ENCODE assay signal across 9 cellular contexts in genomic region chr14:55458800-55459577, GRCh38. TPM values are rescaled to one million over a fixed set of nuclear protein-coding genes. Genes with fewer than 3 reads are reported as not detected.
A peak's percentile ranks its signal among the peaks of the same experiment; 100 is the strongest.
DNase-seq lines count a peak whose midpoint lies in the region; ATAC-seq lines count a peak whose summit lies in the region.
"Had no signal": no experiment of that assay in that cellular context is flagged by ENCODE, and none has a peak within 500 bp of the region (broad histone marks: within the 10 kb centered on the region; RNA-seq: fewer than 3 reads in every experiment).

No MANE protein-coding gene starts in this region.

- H3K9me3 Mint-ChIP-seq in activated T-helper 2 cell treated with anti-CD3 and anti-CD28 coated beads, Interferon-gamma antibody, Interleukin-2, Interleukin-4, amounts not matched to agents 10 μg/mL and 5 μg/mL and 100 μg/mL, durations not matched to agents 14 hours and 24 hours and 36 hours = no peaks in the 10 kb centered on the region

- peaks cover 22% of the 10 kb centered on the region for H3K4me1 Mint-ChIP-seq in activated T-helper 2 cell treated with anti-CD3 and anti-CD28 coated beads, Interferon-gamma antibody, Interleukin-2, Interleukin-4, amounts not matched to agents 10 μg/mL and 5 μg/mL and 100 μg/mL, durations not matched to agents 14 hours and 24 hours and 36 hours (ENCODE audit: low read depth)

- H3K27me3 Mint-ChIP-seq in activated T-helper 2 cell treated with anti-CD3 and anti-CD28 coated beads, Interferon-gamma antibody, Interleukin-2, Interleukin-4, amounts not matched to agents 10 μg/mL and 5 μg/mL and 100 μg/mL, durations not matched to agents 14 hours and 24 hours and 36 hours (ENCODE audit: low read depth) = peaks cover 18% of the 10 kb centered on the region

- no peak overlapping the region for H3K4me3 Mint-ChIP-seq in activated T-helper 2 cell treated with anti-CD3 and anti-CD28 coated beads, Interferon-gamma antibody, Interleukin-2, Interleukin-4, amounts not matched to agents 10 μg/mL and 5 μg/mL and 100 μg/mL, durations not matched to agents 14 hours and 24 hours and 36 hours (ENCODE audit: low read depth)

- intact Hi-C loops in activated T-helper 2 cell treated with anti-CD3 and anti-CD28 coated beads, Interferon-gamma antibody, Interleukin-2, Interleukin-4, amounts not matched to agents 10 μg/mL and 5 μg/mL and 100 μg/mL, durations not matched to agents 14 hours and 24 hours and 36 hours (cut with micrococcal nuclease) = no loop called here

- H3K27ac Mint-ChIP-seq in activated T-helper 2 cell treated with anti-CD3 and anti-CD28 coated beads, Interferon-gamma antibody, Interleukin-2, Interleukin-4, amounts not matched to agents 10 μg/mL and 5 μg/mL and 100 μg/mL, durations not matched to agents 14 hours and 24 hours and 36 hours = peak overlapping the region; percentile 31

- DNase-seq in A172 (ENCODE audit: low spot score) = peak; percentile 33
- no peak for DNase-seq in activated T-helper 2 cell treated with anti-CD3 and anti-CD28 coated beads, Interferon-gamma antibody, Interleukin-2, Interleukin-4, amounts not matched to agents 10 μg/mL and 5 μg/mL and 100 μg/mL, durations not matched to agents 14 hours and 24 hours and 36 hours (ENCODE audit: low spot score)
- DNase-seq in SK-N-DZ (ENCODE audit: low spot score) = no peak
- no peak for DNase-seq in DMS153 (lab: John Stamatoyannopoulos, UW)
- no peak for DNase-seq in effector CD8-positive, alpha-beta T cell (lab: John Stamatoyannopoulos, UW)
- no peak for DNase-seq in NCI-H187 (lab: John Stamatoyannopoulos, UW)
- DNase-seq: Caco-2 had no signal

- peak; percentile 90 for ATAC-seq in GM18907 (IDR thresholded peaks at IDR 0.05; ENCODE audit: unreplicated experiment)
- peak; percentile 75 for ATAC-seq in HG02981 (IDR thresholded peaks at IDR 0.05; ENCODE audit: unreplicated experiment)

- H3K36me3 Mint-ChIP-seq in activated T-helper 2 cell treated with anti-CD3 and anti-CD28 coated beads, Interferon-gamma antibody, Interleukin-2, Interleukin-4, amounts not matched to agents 10 μg/mL and 5 μg/mL and 100 μg/mL, durations not matched to agents 14 hours and 24 hours and 36 hours (ENCODE audit: low read depth) = no peaks in the 10 kb centered on the region

RNA-seq across cellular contexts. Expression of gene TBPL2, which starts 18.6 kb away (rescaled TPM):
- not detected in 2 replicates for total RNA-seq in A172 (2014; rRNA removed; shearing (Covaris generic))
- not detected in 2 replicates for total RNA-seq in activated T-helper 2 cell treated with anti-CD3 and anti-CD28 coated beads, Interferon-gamma antibody, Interleukin-2, Interleukin-4, amounts not matched to agents 10 μg/mL and 5 μg/mL and 100 μg/mL, durations not matched to agents 14 hours and 24 hours and 36 hours
- 0.06 TPM in 1 of 2 replicates, not detected in the other for polyA plus RNA-seq in SK-N-DZ (2014; cell fraction: cytosol; rRNA removed)
- not detected in 2 replicates for polyA plus RNA-seq in SK-N-DZ (2014; cell fraction: nucleus; rRNA removed)
- total RNA-seq: Caco-2 had no signal

RNA-seq across cellular contexts. Expression of gene ATG14, which starts 47.4 kb away (rescaled TPM):
- total RNA-seq in A172 (2014; rRNA removed; shearing (Covaris generic)) = 9.5 and 11.9 TPM in 2 replicates
- 4.3 and 4.6 TPM in 2 replicates for total RNA-seq in activated T-helper 2 cell treated with anti-CD3 and anti-CD28 coated beads, Interferon-gamma antibody, Interleukin-2, Interleukin-4, amounts not matched to agents 10 μg/mL and 5 μg/mL and 100 μg/mL, durations not matched to agents 14 hours and 24 hours and 36 hours
- polyA plus RNA-seq in SK-N-DZ (2014; cell fraction: cytosol; rRNA removed) = 4.4 and 7.7 TPM in 2 replicates
- 14.0 and 18.1 TPM in 2 replicates for polyA plus RNA-seq in SK-N-DZ (2014; cell fraction: nucleus; rRNA removed)
